1 cellular context compared by ENCODE assay signal in genomic region chr10:79444243-79445119, GRCh38.
TF ChIP-seq lines count a peak whose summit lies in the region.

No MANE protein-coding gene starts in this region.

TF ChIP-seq in K562, 482 proteins besides CTCF, POLR2A, EP300 and RAD21 (continued from another document and continues in another):
- TF ChIP-seq, protein P1, sequence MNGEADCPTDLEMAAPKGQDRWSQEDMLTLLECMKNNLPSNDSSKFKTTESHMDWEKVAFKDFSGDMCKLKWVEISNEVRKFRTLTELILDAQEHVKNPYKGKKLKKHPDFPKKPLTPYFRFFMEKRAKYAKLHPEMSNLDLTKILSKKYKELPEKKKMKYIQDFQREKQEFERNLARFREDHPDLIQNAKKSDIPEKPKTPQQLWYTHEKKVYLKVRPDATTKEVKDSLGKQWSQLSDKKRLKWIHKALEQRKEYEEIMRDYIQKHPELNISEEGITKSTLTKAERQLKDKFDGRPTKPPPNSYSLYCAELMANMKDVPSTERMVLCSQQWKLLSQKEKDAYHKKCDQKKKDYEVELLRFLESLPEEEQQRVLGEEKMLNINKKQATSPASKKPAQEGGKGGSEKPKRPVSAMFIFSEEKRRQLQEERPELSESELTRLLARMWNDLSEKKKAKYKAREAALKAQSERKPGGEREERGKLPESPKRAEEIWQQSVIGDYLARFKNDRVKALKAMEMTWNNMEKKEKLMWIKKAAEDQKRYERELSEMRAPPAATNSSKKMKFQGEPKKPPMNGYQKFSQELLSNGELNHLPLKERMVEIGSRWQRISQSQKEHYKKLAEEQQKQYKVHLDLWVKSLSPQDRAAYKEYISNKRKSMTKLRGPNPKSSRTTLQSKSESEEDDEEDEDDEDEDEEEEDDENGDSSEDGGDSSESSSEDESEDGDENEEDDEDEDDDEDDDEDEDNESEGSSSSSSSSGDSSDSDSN (IDR thresholded peaks at IDR 0.05; ENCODE audit: borderline replicate concordance in 1 of 2, low read depth in 2 of 2, low read length in 2 of 2), result peak; percentile 73 to 86; a peak in 3 of 4 replicates
- TF ChIP-seq CREM (IDR thresholded peaks at IDR 0.05; ENCODE audit: low read depth) (peak; percentile 37), TFAP4 (CRISPR knock-in tag; IDR thresholded peaks at IDR 0.05; ENCODE audit: borderline replicate concordance) (peak; percentile 64; the same call in 1 of the 2 replicates), TEAD1 (CRISPR knock-in tag; IDR thresholded peaks at IDR 0.05) (no peak), CXXC5 (CRISPR knock-in tag; IDR thresholded peaks at IDR 0.05) (peak; percentile 59; the same call in 1 of the 2 replicates), ETV5 (CRISPR knock-in tag; IDR thresholded peaks at IDR 0.05; ENCODE audit: low read depth) (no peak), PYGO2 (tag; IDR thresholded peaks at IDR 0.05) (no peak), MTA3 (IDR thresholded peaks at IDR 0.05; ENCODE audit: borderline replicate concordance) (peak; percentile 41; the same call in 1 of the 2 replicates), ELK1 (CRISPR knock-in tag; IDR thresholded peaks at IDR 0.05) (no peak), ZBTB7A (IDR thresholded peaks at IDR 0.05; ENCODE audit: borderline replicate concordance, control insufficient read depth, low read depth, low read length) (peak; percentile 74), PCBP1 (IDR thresholded peaks at IDR 0.05; ENCODE audit: low read depth, low read length, poor library complexity, severe bottlenecking) (peak; percentile 94), SPI1 (IDR thresholded peaks at IDR 0.05; ENCODE audit: borderline replicate concordance, low read depth, low read length) (peak; percentile 57; the same call in 1 of the 2 replicates), PBX2 (CRISPR knock-in tag; IDR thresholded peaks at IDR 0.05; ENCODE audit: low read depth) (no peak), PBX2 (tag; conservative IDR thresholded peaks at IDR 0.05; ENCODE audit: low read depth) (no peak), RERE (CRISPR knock-in tag; IDR thresholded peaks at IDR 0.05; ENCODE audit: borderline replicate concordance) (0 out of 2 replicates have a peak, but pooled peaks have one; percentile 40), USF1 (CRISPR knock-in tag; IDR thresholded peaks at IDR 0.05) (no peak), DPF2 (IDR thresholded peaks at IDR 0.05) (peak; percentile 24; the same call in 1 of the 2 replicates), ZBTB17 (CRISPR knock-in tag; IDR thresholded peaks at IDR 0.05) (peak; percentile 87), ZFP1 (CRISPR knock-in tag; IDR thresholded peaks at IDR 0.05) (no peak), RBM22 (IDR thresholded peaks at IDR 0.05; ENCODE audit: low read depth, low read length, poor library complexity, severe bottlenecking) (no peak), ZNF224 (CRISPR knock-in tag; IDR thresholded peaks at IDR 0.05) (no peak), NR2C2 (CRISPR knock-in tag; IDR thresholded peaks at IDR 0.05) (no peak), NR2C2 (tag; IDR thresholded peaks at IDR 0.05) (peak; percentile 50; the same call in 1 of the 2 replicates), L3MBTL2 (IDR thresholded peaks at IDR 0.05) (peak; percentile 22; the same call in 1 of the 2 replicates), CREB3L1 (IDR thresholded peaks at IDR 0.05; ENCODE audit: borderline replicate concordance, low read depth) (peak; percentile 48; the same call in 1 of the 2 replicates), TAL1 (IDR thresholded peaks at IDR 0.05) (0 out of 2 replicates have a peak, but pooled peaks have one; percentile 5), GABPA (tag; conservative IDR thresholded peaks at IDR 0.05; ENCODE audit: low read depth) (peak; percentile 56; the same call in 1 of the 2 replicates), EGR1 (conservative IDR thresholded peaks at IDR 0.05) (peak; percentile 75), ZBTB1 (CRISPR knock-in tag; IDR thresholded peaks at IDR 0.05; ENCODE audit: borderline replicate concordance, low read depth) (peak; percentile 45; the same call in 1 of the 2 replicates)
- TF ChIP-seq, protein P2, sequence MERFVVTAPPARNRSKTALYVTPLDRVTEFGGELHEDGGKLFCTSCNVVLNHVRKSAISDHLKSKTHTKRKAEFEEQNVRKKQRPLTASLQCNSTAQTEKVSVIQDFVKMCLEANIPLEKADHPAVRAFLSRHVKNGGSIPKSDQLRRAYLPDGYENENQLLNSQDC (CRISPR knock-in tag; IDR thresholded peaks at IDR 0.05), result no peak
- TF ChIP-seq, protein P3, sequence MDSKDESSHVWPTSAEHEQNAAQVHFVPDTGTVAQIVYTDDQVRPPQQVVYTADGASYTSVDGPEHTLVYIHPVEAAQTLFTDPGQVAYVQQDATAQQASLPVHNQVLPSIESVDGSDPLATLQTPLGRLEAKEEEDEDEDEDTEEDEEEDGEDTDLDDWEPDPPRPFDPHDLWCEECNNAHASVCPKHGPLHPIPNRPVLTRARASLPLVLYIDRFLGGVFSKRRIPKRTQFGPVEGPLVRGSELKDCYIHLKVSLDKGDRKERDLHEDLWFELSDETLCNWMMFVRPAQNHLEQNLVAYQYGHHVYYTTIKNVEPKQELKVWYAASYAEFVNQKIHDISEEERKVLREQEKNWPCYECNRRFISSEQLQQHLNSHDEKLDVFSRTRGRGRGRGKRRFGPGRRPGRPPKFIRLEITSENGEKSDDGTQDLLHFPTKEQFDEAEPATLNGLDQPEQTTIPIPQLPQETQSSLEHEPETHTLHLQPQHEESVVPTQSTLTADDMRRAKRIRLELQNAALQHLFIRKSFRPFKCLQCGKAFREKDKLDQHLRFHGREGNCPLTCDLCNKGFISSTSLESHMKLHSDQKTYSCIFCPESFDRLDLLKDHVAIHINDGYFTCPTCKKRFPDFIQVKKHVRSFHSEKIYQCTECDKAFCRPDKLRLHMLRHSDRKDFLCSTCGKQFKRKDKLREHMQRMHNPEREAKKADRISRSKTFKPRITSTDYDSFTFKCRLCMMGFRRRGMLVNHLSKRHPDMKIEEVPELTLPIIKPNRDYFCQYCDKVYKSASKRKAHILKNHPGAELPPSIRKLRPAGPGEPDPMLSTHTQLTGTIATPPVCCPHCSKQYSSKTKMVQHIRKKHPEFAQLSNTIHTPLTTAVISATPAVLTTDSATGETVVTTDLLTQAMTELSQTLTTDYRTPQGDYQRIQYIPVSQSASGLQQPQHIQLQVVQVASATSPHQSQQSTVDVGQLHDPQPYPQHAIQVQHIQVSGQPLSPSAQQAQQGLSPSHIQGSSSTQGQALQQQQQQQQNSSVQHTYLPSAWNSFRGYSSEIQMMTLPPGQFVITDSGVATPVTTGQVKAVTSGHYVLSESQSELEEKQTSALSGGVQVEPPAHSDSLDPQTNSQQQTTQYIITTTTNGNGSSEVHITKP (IDR thresholded peaks at IDR 0.05; ENCODE audit: partially characterized antibody), result no peak
